ENCODE assay signal across 35 cellular contexts in genomic region chr1:62107923-62108322, GRCh38.
DNase-seq lines count a peak whose midpoint lies in the region; ATAC-seq, FAIRE-seq and TF ChIP-seq lines count a peak whose summit lies in the region.
"Had no signal": no experiment of that assay in that cellular context is flagged by ENCODE, and none has a peak within 500 bp of the region (broad histone marks: within the 10 kb centered on the region; RNA-seq: fewer than 3 reads in every experiment).

No MANE protein-coding gene starts in this region.

- H3K27ac ChIP-seq in PC-3 (ENCODE audit: low read length) (no peak overlapping the region), RWPE2 (ENCODE audit: poor library complexity, severe bottlenecking) (no peak overlapping the region)
- H3K27ac ChIP-seq: 22Rv1; A549; BLaER1; BLaER1 treated with 17β-estradiol and CSF1 and Interleukin-3, amounts not matched to agents 10 nM and 100 nM; C4-2B had no signal

- no peaks in the 10 kb centered on the region for H3K27me3 ChIP-seq in PC-3 (ENCODE audit: low read length)
- H3K27me3 ChIP-seq in RWPE2 (ENCODE audit: insufficient read depth, poor library complexity, severe bottlenecking), result no peaks in the 10 kb centered on the region
- H3K27me3 ChIP-seq: BE2C; BLaER1; BLaER1 treated with 17β-estradiol and CSF1 and Interleukin-3, amounts not matched to agents 10 nM and 100 nM had no signal

- no TSS peak for BruUV-seq in PC-3 (replicated peaks; lab: Mats Ljungman, UMichigan)

- H3K9ac ChIP-seq in PC-3 (ENCODE audit: low read length), result no peak overlapping the region
- H3K9ac ChIP-seq: BLaER1; BLaER1 treated with 17β-estradiol and CSF1 and Interleukin-3, amounts not matched to agents 10 nM and 100 nM had no signal

- H3K4me3 ChIP-seq in PC-3 (ENCODE audit: low read length) (no peak overlapping the region), RWPE2 (ENCODE audit: severe bottlenecking) (no peak overlapping the region)
- H3K4me3 ChIP-seq: A549; BLaER1; BLaER1 treated with 17β-estradiol and CSF1 and Interleukin-3, amounts not matched to agents 10 nM and 100 nM had no signal

- FAIRE-seq in G401.6 (lab: Jason Lieb, UNC), result peak; percentile 51
- FAIRE-seq in RCC 7860 (lab: Jason Lieb, UNC), result peak; percentile 29
- FAIRE-seq: A204.1, A549, D721Med had no signal

- DNase-seq in PC-3 (peak; percentile 61), RCC 7860 (ENCODE audit: low spot score) (no peak), RWPE2 (ENCODE audit: low spot score) (no peak), hypothalamus (lab: John Stamatoyannopoulos, UW) (no peak), HT-29 (ENCODE audit: low spot score) (no peak)
- DNase-seq in effector CD8-positive, alpha-beta T cell (lab: John Stamatoyannopoulos, UW), result no peak
- DNase-seq: 8988T; ACHN; AML-193; BE2C; C1 segment of cervical spinal cord; Caco-2; Calu3; CD4-positive, alpha-beta memory T cell; CD4-positive, alpha-beta T cell; CD4-positive, CD25-positive, alpha-beta regulatory T cell; CD8-positive, alpha-beta memory T cell; CD8-positive, alpha-beta T cell; COR-L47; DMS 273 treated with DMSO at 0.1 percent for 48 hours; DMS153; DMS53; DMS79; DMS79 treated with DMSO at 0.1 percent for 48 hours; DND-41; EL had no signal

- ATAC-seq in PC-3 (peak; percentile 79), RWPE2 (ENCODE audit: low read depth) (peak; percentile 50; the same call in 1 of the 3 replicates), HG03469 (IDR thresholded peaks at IDR 0.05; ENCODE audit: unreplicated experiment) (no peak)
- ATAC-seq: A549; CD8-positive, alpha-beta T cell had no signal

- H3K4me2 ChIP-seq in PC-3 (ENCODE audit: low read length), result 0 out of 2 replicates have a peak overlapping the region, but pooled peaks have one; percentile 0
- H3K4me2 ChIP-seq: A549; BLaER1; BLaER1 treated with 17β-estradiol and CSF1 and Interleukin-3, amounts not matched to agents 10 nM and 100 nM had no signal

- H3K9me2 ChIP-seq in PC-3 (replicated peaks; ENCODE audit: low read length), result no peaks in the 10 kb centered on the region

- H3K9me3 ChIP-seq in PC-3 (ENCODE audit: low read length) (no peaks in the 10 kb centered on the region), RWPE2 (ENCODE audit: severe bottlenecking) (no peaks in the 10 kb centered on the region)
- H3K9me3 ChIP-seq: A549; BE2C; BLaER1; BLaER1 treated with 17β-estradiol and CSF1 and Interleukin-3, amounts not matched to agents 10 nM and 100 nM; Caco-2 had no signal

- no peak overlapping the region for H2AFZ ChIP-seq in PC-3 (ENCODE audit: low read length)

- no peaks in the 10 kb centered on the region for H3K79me2 ChIP-seq in PC-3 (ENCODE audit: low read length)

- TF ChIP-seq CTCF in PC-3 (conservative IDR thresholded peaks at IDR 0.05; ENCODE audit: low read depth, low read length) (no peak), RWPE2 (IDR thresholded peaks at IDR 0.05; ENCODE audit: poor library complexity, severe bottlenecking) (no peak)

- H3K4me1 ChIP-seq in PC-3 (ENCODE audit: insufficient read depth, low read length) (peaks cover 17% of the 10 kb centered on the region), RWPE2 (ENCODE audit: insufficient read depth, poor library complexity, severe bottlenecking) (no peaks in the 10 kb centered on the region)
- H3K4me1 ChIP-seq: A549; BE2C; BLaER1; BLaER1 treated with 17β-estradiol and CSF1 and Interleukin-3, amounts not matched to agents 10 nM and 100 nM; Caco-2 had no signal

- no peaks in the 10 kb centered on the region for H4K20me1 ChIP-seq in PC-3 (ENCODE audit: low read length)
- H4K20me1 ChIP-seq: BLaER1; BLaER1 treated with 17β-estradiol and CSF1 and Interleukin-3, amounts not matched to agents 10 nM and 100 nM had no signal

- H3K36me3 ChIP-seq in PC-3 (ENCODE audit: low read depth, low read length) (no peaks in the 10 kb centered on the region), RWPE2 (ENCODE audit: low read depth) (no peaks in the 10 kb centered on the region)
- H3K36me3 ChIP-seq: BE2C; BLaER1; BLaER1 treated with 17β-estradiol and CSF1 and Interleukin-3, amounts not matched to agents 10 nM and 100 nM had no signal

- H3F3A ChIP-seq in PC-3 (ENCODE audit: low read length, unreplicated experiment), result no peaks in the 10 kb centered on the region

- CTCF ChIA-PET in PC-3 (lab: Charles Lee), result no interaction called here

- intact Hi-C loops in PC-3 (cut with micrococcal nuclease), result no loop called here

- POLR2A ChIA-PET in PC-3 (lab: Charles Lee; ENCODE audit: unreplicated experiment), result no interaction called here
